In the genomic region with DNA sequence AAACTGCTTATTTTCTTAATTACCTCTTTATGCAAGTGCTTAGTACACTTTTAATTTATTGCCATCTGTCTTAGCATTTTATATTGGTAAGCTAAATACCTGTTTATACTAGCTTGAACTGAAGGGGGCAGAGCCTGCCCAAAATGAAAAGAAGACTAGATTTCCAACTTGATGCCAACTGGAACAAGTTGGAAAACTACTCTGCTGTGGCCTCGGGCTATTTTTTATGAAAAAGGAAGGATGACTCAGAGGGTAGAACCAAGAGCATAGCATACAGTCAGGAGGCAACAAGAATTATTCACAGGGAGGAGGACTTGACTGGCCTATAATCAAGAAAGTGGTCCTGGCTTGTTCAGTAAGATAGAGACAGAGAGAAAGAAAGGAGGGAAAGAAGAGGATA, we compare ENCODE assay signal across 11 cellular contexts.
DNase-seq lines count a peak whose midpoint lies in the region; ATAC-seq lines count a peak whose summit lies in the region.
"Had no signal": no experiment of that assay in that cellular context is flagged by ENCODE, and none has a peak within 500 bp of the region (broad histone marks: within the 10 kb centered on the region; RNA-seq: fewer than 3 reads in every experiment).

No MANE protein-coding gene starts in this region.

- DNase-seq in Right ventricle myocardium inferior (ENCODE audit: missing footprints) (no peak), cardiac septum (ENCODE audit: low spot score) (no peak), T1000 (lab: John Stamatoyannopoulos, UW) (peak; percentile 17), glomerular visceral epithelial cell (ENCODE audit: extremely low spot score) (peak; percentile 71), NCI-H510A (lab: John Stamatoyannopoulos, UW) (no peak)
- no peak for DNase-seq in activated CD4-positive, alpha-beta T cell treated with anti-CD3 and anti-CD28 coated beads, Interleukin-2, amount 50 U/mL, for 4 hours
- DNase-seq: activated naive CD4-positive, alpha-beta T cell treated with anti-CD3 and anti-CD28 coated beads, Interleukin-2, amount 10 ng/mL, durations not matched to agents 7 days and 5 days; CD4-positive, CD25-positive, alpha-beta regulatory T cell; stomach had no signal

- peak; percentile 71 for ATAC-seq in Right ventricle myocardium inferior
- no peak for ATAC-seq in HG03108 (IDR thresholded peaks at IDR 0.05; ENCODE audit: unreplicated experiment)
- no peak for ATAC-seq in HG03354 (IDR thresholded peaks at IDR 0.05; ENCODE audit: poor library complexity, severe bottlenecking, unreplicated experiment)

- intact Hi-C loops in Right ventricle myocardium inferior (cut with DNase I) (loop anchor here (2.0 to 10.0 kb wide), 2 partner anchors 46 to 504 kb away; no protein-coding TSS in a partner anchor), cardiac septum (cut with DNase I) (loop anchor here (10.0 kb wide), 2 partner anchors 414 to 504 kb away; no protein-coding TSS in a partner anchor)

Comparison
In these comparisons a context has a peak if more than half of its experiments do, and no peak if none do; other contexts are left out.
1. DNase-seq: peak in T1000 (single experiment) and glomerular visceral epithelial cell (single experiment); none in Right ventricle myocardium inferior (single experiment), cardiac septum (single experiment), activated CD4-positive, alpha-beta T cell treated with anti-CD3 and anti-CD28 coated beads, Interleukin-2, amount 50 U/mL, for 4 hours (0 of 2) and NCI-H510A (single experiment).